ENCODE assay signal across 11 cellular contexts in the genomic region with DNA sequence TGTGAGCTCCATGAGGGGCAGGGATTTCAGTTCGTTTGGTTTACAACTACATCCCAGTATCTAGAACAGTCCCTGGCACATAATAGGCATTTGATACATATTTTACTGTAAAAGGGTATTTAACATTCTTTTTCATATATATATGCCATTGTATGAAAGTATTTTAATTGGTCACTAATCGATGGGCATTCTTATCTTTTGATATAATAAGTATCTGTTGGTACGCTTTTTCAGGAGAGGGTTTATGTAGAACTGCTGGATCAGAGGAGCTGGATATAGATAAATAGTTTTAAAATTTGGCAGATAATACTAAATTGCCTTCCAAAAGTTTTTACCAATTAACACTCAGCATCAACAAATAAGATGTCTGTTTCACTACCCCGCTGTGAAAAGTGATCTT. TPM values are rescaled to one million over a fixed set of nuclear protein-coding genes. Genes with fewer than 3 reads are reported as not detected.
A peak's percentile ranks its signal among the peaks of the same experiment; 100 is the strongest.
DNase-seq lines count a peak whose midpoint lies in the region; ATAC-seq and TF ChIP-seq lines count a peak whose summit lies in the region.
"Had no signal": no experiment of that assay in that cellular context is flagged by ENCODE, and none has a peak within 500 bp of the region (broad histone marks: within the 10 kb centered on the region; RNA-seq: fewer than 3 reads in every experiment).

No MANE protein-coding gene starts in this region.

- peaks cover 10% of the 10 kb centered on the region for H3F3A ChIP-seq in SU-DHL-6 (ENCODE audit: insufficient read depth)

- 65% methylated on average over 4 of the region's 4 CpGs for WGBS in hepatocyte (ENCODE audit: low lambda C conversion rate, missing lambda C conversion rate)

- H3K4me3 Mint-ChIP-seq in T-helper 17 cell = no peak overlapping the region

- DNase-seq in hepatocyte (ENCODE audit: low spot score) = no peak
- no peak for DNase-seq in retina
- no peak for DNase-seq in stimulated activated CD4-positive, alpha-beta T cell treated with anti-CD3 and anti-CD28 coated beads, Interleukin-1b, Interleukin-23, amount 100 ng/mL, for 48 hours
- DNase-seq in T-helper 17 cell = no peak
- DNase-seq: stimulated activated naive CD4-positive, alpha-beta T cell had no signal

- no peaks in the 10 kb centered on the region for H3K27me3 Mint-ChIP-seq in T-helper 17 cell
- H3K27me3 Mint-ChIP-seq: central memory CD8-positive, alpha-beta T cell; naive thymus-derived CD8-positive, alpha-beta T cell had no signal

- H3K4me3 ChIP-seq in GM08714 (ENCODE audit: low read length) = peak overlapping the region; percentile 99
- H3K4me3 ChIP-seq in SU-DHL-6 (ENCODE audit: insufficient read depth, low read length, poor library complexity, severe bottlenecking) = peak overlapping the region; percentile 66
- peak overlapping the region; percentile 8 for H3K4me3 ChIP-seq in hepatocyte
- peak overlapping the region; percentile 70 to 95 (median 90) for H3K4me3 ChIP-seq in skin epidermis

- no peaks in the 10 kb centered on the region for H3K27me3 ChIP-seq in SU-DHL-6 (ENCODE audit: low read length)
- H3K27me3 ChIP-seq in hepatocyte = no peaks in the 10 kb centered on the region

- no peak for TF ChIP-seq CTCF in SU-DHL-6 (IDR thresholded peaks at IDR 0.05; ENCODE audit: insufficient read depth, low read length, poor library complexity, severe bottlenecking)
- TF ChIP-seq CTCF in hepatocyte (IDR thresholded peaks at IDR 0.05; ENCODE audit: poor library complexity) = no peak

- ATAC-seq in GM19035 (IDR thresholded peaks at IDR 0.05; ENCODE audit: unreplicated experiment) (no peak), T-helper 17 cell (no peak)

- H2AFZ ChIP-seq in SU-DHL-6 (ENCODE audit: low read depth, low read length, severe bottlenecking) (peak overlapping the region; percentile 94), hepatocyte (peak overlapping the region; percentile 83)

- H3K9me2 ChIP-seq in SU-DHL-6 (replicated peaks; ENCODE audit: insufficient read depth, low read length) = no peaks in the 10 kb centered on the region
- H3K9me2 ChIP-seq in hepatocyte (replicated peaks; ENCODE audit: insufficient read depth) = no peaks in the 10 kb centered on the region

- peaks cover 11% of the 10 kb centered on the region; the same call in 1 of the 2 replicates for H3K36me3 ChIP-seq in SU-DHL-6 (ENCODE audit: low read length)
- no peaks in the 10 kb centered on the region for H3K36me3 ChIP-seq in hepatocyte (replicated peaks; ENCODE audit: insufficient read depth, low read depth)

- H3K4me1 ChIP-seq in hepatocyte (ENCODE audit: insufficient read depth) = peaks cover 11% of the 10 kb centered on the region

- H3K27ac ChIP-seq in SU-DHL-6 (ENCODE audit: low read depth, low read length) (peak overlapping the region; percentile 96), hepatocyte (peak overlapping the region; percentile 73), skin epidermis (peak overlapping the region in 18 of 21 experiments; percentile 71 to 95 (median 88))

- peaks cover 8% of the 10 kb centered on the region for H3K4me1 Mint-ChIP-seq in T-helper 17 cell

- H3K4me2 ChIP-seq in SU-DHL-6 (ENCODE audit: low read depth, low read length, poor library complexity, severe bottlenecking) (peak overlapping the region; percentile 97), hepatocyte (peak overlapping the region; percentile 75)

- H3K9me3 ChIP-seq in SU-DHL-6 (ENCODE audit: insufficient read depth, low read length) (peaks cover 9% of the 10 kb centered on the region; the same call in 1 of the 2 replicates), hepatocyte (ENCODE audit: low read depth) (no peaks in the 10 kb centered on the region), T-helper 17 cell (ENCODE audit: control insufficient read depth, low read length, poor library complexity, severe bottlenecking) (no peaks in the 10 kb centered on the region)

- peaks cover 40% of the 10 kb centered on the region for H3K79me2 ChIP-seq in SU-DHL-6 (ENCODE audit: insufficient read depth, low read length)
- peaks cover 39% of the 10 kb centered on the region for H3K79me2 ChIP-seq in hepatocyte

- H3K9ac ChIP-seq in SU-DHL-6 (ENCODE audit: low read length) = peak overlapping the region; percentile 79

- H4K20me1 ChIP-seq in SU-DHL-6 (ENCODE audit: low read depth, low read length) (peaks cover 26% of the 10 kb centered on the region; the same call in 1 of the 2 replicates), hepatocyte (ENCODE audit: insufficient read depth, poor library complexity, severe bottlenecking) (peaks cover 28% of the 10 kb centered on the region)

- peaks cover 5% of the 10 kb centered on the region for H3K36me3 Mint-ChIP-seq in T-helper 17 cell (ENCODE audit: low read depth)

- no peak overlapping the region for H3K27ac Mint-ChIP-seq in T-helper 17 cell

RNA-seq across cellular contexts. Expression of a gene that starts 1.0 kb away (rescaled TPM):
- total RNA-seq in hepatocyte (88.7 and 96.7 TPM in 2 replicates), T-helper 17 cell (100 to 1,000 TPM; 120 TPM)
- 39.7 and 43.1 TPM in 2 replicates for polyA plus RNA-seq in hepatocyte

Comparison
In these comparisons a context has a peak if more than half of its experiments do, and no peak if none do; other contexts are left out.
1. H3K4me3 ChIP-seq: peak in every context shown above with its lines; median percentile 99 in GM08714; 90 in skin epidermis; 66 in SU-DHL-6; 8 in hepatocyte.